In the genomic region with DNA sequence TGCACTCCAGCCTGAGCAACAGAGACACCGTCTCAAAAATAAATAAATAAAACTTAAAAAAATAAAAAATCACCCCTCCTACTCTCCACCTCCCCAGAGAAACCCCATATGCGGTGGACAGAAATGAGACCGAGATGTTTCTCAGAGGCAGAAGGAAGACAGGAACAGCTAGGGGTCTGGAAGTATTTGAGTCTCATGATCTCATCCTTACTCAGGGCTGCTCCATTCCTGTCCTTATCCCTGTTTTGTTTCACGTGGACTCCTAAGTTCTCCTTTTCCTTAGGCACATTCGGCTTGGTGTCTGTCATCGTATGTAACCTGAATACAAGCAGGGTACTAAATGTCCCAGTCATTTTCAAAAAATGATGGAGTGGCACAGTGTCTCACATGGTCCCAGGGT, we compare ENCODE assay signal across 27 cellular contexts.
DNase-seq lines count a peak whose midpoint lies in the region; ATAC-seq and TF ChIP-seq lines count a peak whose summit lies in the region.
"Had no signal": no experiment of that assay in that cellular context is flagged by ENCODE, and none has a peak within 500 bp of the region (broad histone marks: within the 10 kb centered on the region; RNA-seq: fewer than 3 reads in every experiment).

No MANE protein-coding gene starts in this region.

- no peak for TF ChIP-seq CTCF in activated CD8-positive, alpha-beta T cell treated with anti-CD3 and anti-CD28 coated beads for 36 hours (IDR thresholded peaks at IDR 0.05)
- no peak for TF ChIP-seq CTCF in nephron progenitor cell (IDR thresholded peaks at IDR 0.05)

- H3K36me3 Mint-ChIP-seq in activated CD8-positive, alpha-beta T cell treated with anti-CD3 and anti-CD28 coated beads for 36 hours (ENCODE audit: low read depth) = no peaks in the 10 kb centered on the region
- H3K36me3 Mint-ChIP-seq in activated CD8-positive, alpha-beta T cell treated with anti-CD3 and anti-CD28 coated beads, Interleukin-2, amount 10 ng/mL, durations not matched to agents 7 days and 5 days (ENCODE audit: low read depth) = peaks cover 1% of the 10 kb centered on the region
- no peaks in the 10 kb centered on the region for H3K36me3 Mint-ChIP-seq in activated CD4-positive, alpha-beta T cell treated with anti-CD3 and anti-CD28 coated beads, Interleukin-2, amount 10 ng/mL, durations not matched to agents 24 days and 14 days (ENCODE audit: low read depth)
- peaks cover 9% of the 10 kb centered on the region for H3K36me3 Mint-ChIP-seq in nephron progenitor cell (ENCODE audit: low read depth)
- H3K36me3 Mint-ChIP-seq: activated naive CD8-positive, alpha-beta T cell; natural killer cell treated with Interleukin-12 subunit alpha and Interleukin-12 subunit beta and Interleukin-15 and Interleukin-18, amount 100 ng/mL, for 72 hours had no signal

- intact Hi-C loops in activated CD8-positive, alpha-beta T cell treated with anti-CD3 and anti-CD28 coated beads for 36 hours (cut with micrococcal nuclease) = no loop called here
- intact Hi-C loops in activated CD4-positive, alpha-beta T cell treated with anti-CD3 and anti-CD28 coated beads, Interleukin-2, amount 10 ng/mL, durations not matched to agents 24 days and 14 days (cut with micrococcal nuclease) = no loop called here

- H3K4me3 Mint-ChIP-seq in activated CD8-positive, alpha-beta T cell treated with anti-CD3 and anti-CD28 coated beads for 36 hours = no peak overlapping the region
- no peak overlapping the region for H3K4me3 Mint-ChIP-seq in activated CD8-positive, alpha-beta T cell treated with anti-CD3 and anti-CD28 coated beads, Interleukin-2, amount 10 ng/mL, durations not matched to agents 7 days and 5 days
- H3K4me3 Mint-ChIP-seq in activated CD4-positive, alpha-beta T cell treated with anti-CD3 and anti-CD28 coated beads, Interleukin-2, amount 10 ng/mL, durations not matched to agents 24 days and 14 days = no peak overlapping the region
- no peak overlapping the region for H3K4me3 Mint-ChIP-seq in nephron progenitor cell
- H3K4me3 Mint-ChIP-seq: activated naive CD8-positive, alpha-beta T cell; effector memory CD8-positive, alpha-beta T cell; H9; natural killer cell treated with Interleukin-12 subunit alpha and Interleukin-12 subunit beta and Interleukin-15 and Interleukin-18, amount 100 ng/mL, for 72 hours; stimulated activated naive CD8-positive, alpha-beta T cell treated with anti-CD3 and anti-CD28 coated beads, Interleukin-15, amount 100 ng/mL, for 72 hours had no signal

- POLR2A ChIA-PET in activated CD8-positive, alpha-beta T cell treated with anti-CD3 and anti-CD28 coated beads for 36 hours (lab: Charles Lee) = no interaction called here
- POLR2A ChIA-PET in activated CD8-positive, alpha-beta T cell treated with anti-CD3 and anti-CD28 coated beads, Interleukin-2, amount 10 ng/mL, durations not matched to agents 7 days and 5 days (lab: Charles Lee) = no interaction called here

- peaks cover 20% of the 10 kb centered on the region for H3K27me3 Mint-ChIP-seq in activated CD8-positive, alpha-beta T cell treated with anti-CD3 and anti-CD28 coated beads for 36 hours
- H3K27me3 Mint-ChIP-seq in activated CD8-positive, alpha-beta T cell treated with anti-CD3 and anti-CD28 coated beads, Interleukin-2, amount 10 ng/mL, durations not matched to agents 7 days and 5 days (ENCODE audit: low read depth) = peaks cover 37% of the 10 kb centered on the region
- H3K27me3 Mint-ChIP-seq in activated CD4-positive, alpha-beta T cell treated with anti-CD3 and anti-CD28 coated beads, Interleukin-2, amount 10 ng/mL, durations not matched to agents 24 days and 14 days = peaks cover 42% of the 10 kb centered on the region
- H3K27me3 Mint-ChIP-seq in nephron progenitor cell (ENCODE audit: low read depth, poor library complexity) = no peaks in the 10 kb centered on the region

- CTCF ChIA-PET in activated CD8-positive, alpha-beta T cell treated with anti-CD3 and anti-CD28 coated beads for 36 hours (lab: Charles Lee) = no interaction called here
- CTCF ChIA-PET in activated CD8-positive, alpha-beta T cell treated with anti-CD3 and anti-CD28 coated beads, Interleukin-2, amount 10 ng/mL, durations not matched to agents 7 days and 5 days (lab: Charles Lee) = no interaction called here

- DNase-seq in activated CD8-positive, alpha-beta T cell treated with anti-CD3 and anti-CD28 coated beads for 36 hours = no peak
- DNase-seq in activated CD8-positive, alpha-beta T cell treated with anti-CD3 and anti-CD28 coated beads, Interleukin-2, amount 10 ng/mL, durations not matched to agents 7 days and 5 days = no peak
- DNase-seq in astrocyte of the hippocampus (ENCODE audit: low read depth, low spot score) = peak; percentile 23
- peak; percentile 72 for DNase-seq in hepatic stellate cell (ENCODE audit: low spot score)
- no peak for DNase-seq in activated T-cell treated with anti-CD3 and anti-CD28 coated beads, Interleukin-2, amount 50 U/mL, for 48 hours
- DNase-seq in activated CD4-positive, alpha-beta T cell treated with anti-CD3 and anti-CD28 coated beads, Interleukin-2, amount 10 ng/mL, durations not matched to agents 24 days and 14 days = no peak
- no peak for DNase-seq in nephron progenitor cell
- DNase-seq: 8988T; activated CD8-positive, alpha-beta memory T cell treated with anti-CD3 and anti-CD28 coated beads, Interleukin-2, amount 50 U/mL, for 48 hours; COR-L47; DMS79 treated with DMSO at 0.1 percent for 48 hours; effector memory CD8-positive, alpha-beta T cell; H9; islet precursor cell; NCI-H1048; NCI-H2029; NCI-H226; NCI-H748 treated with DMSO at 0.1 percent for 48 hours; right lobe of liver; stimulated activated CD4-positive, alpha-beta T cell treated with anti-CD3 and anti-CD28 coated beads, Interleukin-15, amount 100 ng/mL, for 24 hours; stimulated activated naive CD8-positive, alpha-beta T cell treated with anti-CD3 and anti-CD28 coated beads, Interleukin-15, amount 100 ng/mL, for 72 hours; tibial artery had no signal

- peaks cover 2% of the 10 kb centered on the region for H3K9me3 Mint-ChIP-seq in activated CD8-positive, alpha-beta T cell treated with anti-CD3 and anti-CD28 coated beads for 36 hours
- H3K9me3 Mint-ChIP-seq in activated CD8-positive, alpha-beta T cell treated with anti-CD3 and anti-CD28 coated beads, Interleukin-2, amount 10 ng/mL, durations not matched to agents 7 days and 5 days (ENCODE audit: insufficient read depth) = peaks cover 4% of the 10 kb centered on the region
- H3K9me3 Mint-ChIP-seq in activated CD4-positive, alpha-beta T cell treated with anti-CD3 and anti-CD28 coated beads, Interleukin-2, amount 10 ng/mL, durations not matched to agents 24 days and 14 days = peaks cover 4% of the 10 kb centered on the region
- peaks cover 11% of the 10 kb centered on the region for H3K9me3 Mint-ChIP-seq in nephron progenitor cell
- H3K9me3 Mint-ChIP-seq: activated T-helper 2 cell treated with anti-CD3 and anti-CD28 coated beads, Interferon-gamma antibody, Interleukin-2, Interleukin-4, amounts not matched to agents 10 μg/mL and 5 μg/mL and 100 μg/mL, durations not matched to agents 14 hours and 24 hours and 36 hours; effector memory CD8-positive, alpha-beta T cell; natural killer cell treated with Interleukin-12 subunit alpha and Interleukin-12 subunit beta and Interleukin-15 and Interleukin-18, amount 100 ng/mL, for 72 hours; stimulated activated naive CD8-positive, alpha-beta T cell treated with anti-CD3 and anti-CD28 coated beads, Interleukin-15, amount 100 ng/mL, for 72 hours had no signal

- peaks cover 4% of the 10 kb centered on the region for H3K4me1 Mint-ChIP-seq in activated CD8-positive, alpha-beta T cell treated with anti-CD3 and anti-CD28 coated beads for 36 hours (ENCODE audit: low read depth)
- peaks cover 4% of the 10 kb centered on the region for H3K4me1 Mint-ChIP-seq in activated CD8-positive, alpha-beta T cell treated with anti-CD3 and anti-CD28 coated beads, Interleukin-2, amount 10 ng/mL, durations not matched to agents 7 days and 5 days (ENCODE audit: low read depth)
- no peaks in the 10 kb centered on the region for H3K4me1 Mint-ChIP-seq in activated CD4-positive, alpha-beta T cell treated with anti-CD3 and anti-CD28 coated beads, Interleukin-2, amount 10 ng/mL, durations not matched to agents 24 days and 14 days
- peaks cover 36% of the 10 kb centered on the region for H3K4me1 Mint-ChIP-seq in nephron progenitor cell

- peak overlapping the region; percentile 30 for H3K27ac Mint-ChIP-seq in activated CD8-positive, alpha-beta T cell treated with anti-CD3 and anti-CD28 coated beads for 36 hours
- no peak overlapping the region for H3K27ac Mint-ChIP-seq in activated CD8-positive, alpha-beta T cell treated with anti-CD3 and anti-CD28 coated beads, Interleukin-2, amount 10 ng/mL, durations not matched to agents 7 days and 5 days
- no peak overlapping the region for H3K27ac Mint-ChIP-seq in activated CD4-positive, alpha-beta T cell treated with anti-CD3 and anti-CD28 coated beads, Interleukin-2, amount 10 ng/mL, durations not matched to agents 24 days and 14 days
- no peak overlapping the region for H3K27ac Mint-ChIP-seq in nephron progenitor cell
- H3K27ac Mint-ChIP-seq: activated naive CD8-positive, alpha-beta T cell; activated T-helper 2 cell treated with anti-CD3 and anti-CD28 coated beads, Interferon-gamma antibody, Interleukin-2, Interleukin-4, amounts not matched to agents 10 μg/mL and 5 μg/mL and 100 μg/mL, durations not matched to agents 14 hours and 24 hours and 36 hours; effector memory CD8-positive, alpha-beta T cell; natural killer cell treated with Interleukin-12 subunit alpha and Interleukin-12 subunit beta and Interleukin-15 and Interleukin-18, amount 100 ng/mL, for 72 hours; stimulated activated naive CD8-positive, alpha-beta T cell treated with anti-CD3 and anti-CD28 coated beads, Interleukin-15, amount 100 ng/mL, for 72 hours had no signal

- no peak for ATAC-seq in activated CD8-positive, alpha-beta T cell treated with anti-CD3 and anti-CD28 coated beads for 36 hours
- no peak for ATAC-seq in activated CD8-positive, alpha-beta T cell treated with anti-CD3 and anti-CD28 coated beads, Interleukin-2, amount 10 ng/mL, durations not matched to agents 7 days and 5 days
- no peak for ATAC-seq in HG02759 (IDR thresholded peaks at IDR 0.05; ENCODE audit: unreplicated experiment)
- ATAC-seq: effector memory CD8-positive, alpha-beta T cell; esophagus mucosa; natural killer cell treated with Interleukin-12 subunit alpha and Interleukin-12 subunit beta and Interleukin-15 and Interleukin-18, amount 100 ng/mL, for 72 hours; right lobe of liver; stimulated activated naive CD8-positive, alpha-beta T cell treated with anti-CD3 and anti-CD28 coated beads, Interleukin-15, amount 100 ng/mL, for 72 hours had no signal

Comparison
In these comparisons a context has a peak if more than half of its experiments do, and no peak if none do; other contexts are left out.
1. DNase-seq: peak in astrocyte of the hippocampus (single experiment) and hepatic stellate cell (single experiment); none in activated CD8-positive, alpha-beta T cell treated with anti-CD3 and anti-CD28 coated beads for 36 hours (single experiment), activated CD8-positive, alpha-beta T cell treated with anti-CD3 and anti-CD28 coated beads, Interleukin-2, amount 10 ng/mL, durations not matched to agents 7 days and 5 days (single experiment), activated T-cell treated with anti-CD3 and anti-CD28 coated beads, Interleukin-2, amount 50 U/mL, for 48 hours (0 of 2), activated CD4-positive, alpha-beta T cell treated with anti-CD3 and anti-CD28 coated beads, Interleukin-2, amount 10 ng/mL, durations not matched to agents 24 days and 14 days (single experiment) and nephron progenitor cell (single experiment).